In genomic region chr14:75559451-75560187, GRCh38 we compare ENCODE assay signal across 8 cellular contexts. TPM values are rescaled to one million over a fixed set of nuclear protein-coding genes. Genes with fewer than 3 reads are reported as not detected.
A peak's percentile ranks its signal among the peaks of the same experiment; 100 is the strongest.
DNase-seq lines count a peak whose midpoint lies in the region; ATAC-seq and TF ChIP-seq lines count a peak whose summit lies in the region.

No MANE protein-coding gene starts in this region.

- no peaks in the 10 kb centered on the region for H3K27me3 ChIP-seq in MG63
- H3K27me3 ChIP-seq in psoas muscle (ENCODE audit: insufficient read depth in 3 of 3, low read length in 2 of 3), result no peaks in the 10 kb centered on the region
- H3K27me3 ChIP-seq in WERI-Rb-1 (ENCODE audit: insufficient read depth, low read depth, severe bottlenecking), result no peaks in the 10 kb centered on the region

- in situ Hi-C loops in G401 (cut with HindIII; ENCODE audit: low sequenced_read_pairs), result no loop called here

- TF ChIP-seq CTCF in psoas muscle (IDR thresholded peaks at IDR 0.05) (no peak), WERI-Rb-1 (IDR thresholded peaks at IDR 0.05; ENCODE audit: low read depth, low read length) (no peak)

- ATAC-seq in psoas muscle, result peak in 3 of 4 donors; percentile 5 to 18 (median 10)

- H3K4me3 ChIP-seq in MG63, result no peak overlapping the region
- H3K4me3 ChIP-seq in psoas muscle, result no peak overlapping the region
- H3K4me3 ChIP-seq in WERI-Rb-1 (ENCODE audit: low read depth, low read length), result no peak overlapping the region

- intact Hi-C loops in psoas muscle (cut with DNase I), result loop anchor here in 1 of 2 donors (5.0 kb wide), 3 partner anchors 67 to 252 kb away; no protein-coding TSS in a partner anchor

- DNase-seq in GM04503 (ENCODE audit: low read depth) (peak; percentile 11), MG63 (peak; percentile 20), psoas muscle (peak in 1 of 2 donors; percentile 24), NCI-H1694 (lab: John Stamatoyannopoulos, UW) (no peak), epidermal melanocyte (ENCODE audit: insufficient read length, low spot score) (no peak), WERI-Rb-1 (no peak), G401 (ENCODE audit: low spot score) (no peak)
- peak; percentile 81 for DNase-seq in activated naive CD4-positive, alpha-beta T cell treated with Interleukin-2 at 50 U/mL for 16 hours

- no peak overlapping the region for H3K27ac ChIP-seq in psoas muscle
- H3K27ac ChIP-seq in WERI-Rb-1, result no peak overlapping the region

- H3K9me3 ChIP-seq in MG63 (no peaks in the 10 kb centered on the region), psoas muscle (peaks cover 4% of the 10 kb centered on the region), WERI-Rb-1 (ENCODE audit: severe bottlenecking) (no peaks in the 10 kb centered on the region)

- H3K36me3 ChIP-seq in MG63, result no peaks in the 10 kb centered on the region
- H3K36me3 ChIP-seq in psoas muscle (ENCODE audit: insufficient read depth in 1 of 2, low read depth in 1 of 2), result no peaks in the 10 kb centered on the region
- no peaks in the 10 kb centered on the region for H3K36me3 ChIP-seq in WERI-Rb-1

- WGBS in psoas muscle, 3 donors, result 87 to 92% (median 87%) methylated on average over 6 of the region's 6 CpGs

- peaks cover 23% of the 10 kb centered on the region for H3K4me1 ChIP-seq in psoas muscle

RNA-seq across cellular contexts. Expression of gene FLVCR2, which starts 18.8 kb away (rescaled TPM):
- total RNA-seq in MG63 (2014; rRNA removed; shearing (Covaris generic); ENCODE audit: low replicate concordance), result 0.43 and 0.72 TPM in 2 replicates
- 1 to 10 TPM in 3 of 4 donors, under 1 TPM in 1; 0.71 to 9.4 (median 5.7) TPM for total RNA-seq in psoas muscle
- polyA plus RNA-seq in psoas muscle, result 1 to 10 TPM; 2.5 to 9.8 (median 4.2) TPM
- 1.3 and 1.6 TPM in 2 replicates for total RNA-seq in G401 (2014; rRNA removed; shearing (Covaris generic))

RNA-seq across cellular contexts. Expression of gene BATF, which starts 37.4 kb away (rescaled TPM):
- total RNA-seq in MG63 (2014; rRNA removed; shearing (Covaris generic); ENCODE audit: low replicate concordance), result not detected in 2 replicates
- total RNA-seq in psoas muscle, result under 1 TPM in 3 of 4 donors, not detected in 1; 0.58 to 0.77 (median 0.76) TPM
- polyA plus RNA-seq in psoas muscle, result under 1 TPM; 0.29 to 0.86 (median 0.70) TPM
- not detected in 2 replicates for total RNA-seq in G401 (2014; rRNA removed; shearing (Covaris generic))

Comparison
In these comparisons a context has a peak if more than half of its experiments do, and no peak if none do; other contexts are left out.
1. DNase-seq: peak in GM04503 (single experiment), MG63 (single experiment) and activated naive CD4-positive, alpha-beta T cell treated with Interleukin-2 at 50 U/mL for 16 hours (single experiment); none in NCI-H1694 (single experiment), epidermal melanocyte (single experiment), WERI-Rb-1 (single experiment) and G401 (single experiment).